ENCODE assay signal across 1 cellular context in genomic region chr19:58395979-58396627, GRCh38.
TF ChIP-seq lines count a peak whose summit lies in the region.

No MANE protein-coding gene starts in this region.

TF ChIP-seq in WTC11, 78 proteins besides CTCF, POLR2A, EP300 and RAD21 (continued from another document):
- TF ChIP-seq PRDM15 (CRISPR knock-in tag; IDR thresholded peaks at IDR 0.05), result peak; percentile 32; the same call in 1 of the 2 replicates
- TF ChIP-seq, protein P1, sequence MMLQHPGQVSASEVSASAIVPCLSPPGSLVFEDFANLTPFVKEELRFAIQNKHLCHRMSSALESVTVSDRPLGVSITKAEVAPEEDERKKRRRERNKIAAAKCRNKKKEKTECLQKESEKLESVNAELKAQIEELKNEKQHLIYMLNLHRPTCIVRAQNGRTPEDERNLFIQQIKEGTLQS (CRISPR knock-in tag; conservative IDR thresholded peaks at IDR 0.05), result no peak
- peak; percentile 58; the same call in 1 of the 2 replicates for TF ChIP-seq ZNF263 (CRISPR knock-in tag; IDR thresholded peaks at IDR 0.05; ENCODE audit: low read depth)
- TF ChIP-seq ETV6 (CRISPR knock-in tag; IDR thresholded peaks at IDR 0.05), result peak; percentile 52; the same call in 1 of the 2 replicates
- TF ChIP-seq, protein P2, sequence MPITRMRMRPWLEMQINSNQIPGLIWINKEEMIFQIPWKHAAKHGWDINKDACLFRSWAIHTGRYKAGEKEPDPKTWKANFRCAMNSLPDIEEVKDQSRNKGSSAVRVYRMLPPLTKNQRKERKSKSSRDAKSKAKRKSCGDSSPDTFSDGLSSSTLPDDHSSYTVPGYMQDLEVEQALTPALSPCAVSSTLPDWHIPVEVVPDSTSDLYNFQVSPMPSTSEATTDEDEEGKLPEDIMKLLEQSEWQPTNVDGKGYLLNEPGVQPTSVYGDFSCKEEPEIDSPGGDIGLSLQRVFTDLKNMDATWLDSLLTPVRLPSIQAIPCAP (CRISPR knock-in tag; IDR thresholded peaks at IDR 0.05), result 0 out of 2 replicates have a peak, but pooled peaks have one; percentile 50
- TF ChIP-seq ZNF671 (CRISPR knock-in tag; IDR thresholded peaks at IDR 0.05), result peak; percentile 75; the same call in 1 of the 2 replicates
- peak; percentile 87 for TF ChIP-seq NFATC4 (CRISPR knock-in tag; IDR thresholded peaks at IDR 0.05)
- TF ChIP-seq NR1H2 (CRISPR knock-in tag; IDR thresholded peaks at IDR 0.05), result no peak
- TF ChIP-seq, protein P3, sequence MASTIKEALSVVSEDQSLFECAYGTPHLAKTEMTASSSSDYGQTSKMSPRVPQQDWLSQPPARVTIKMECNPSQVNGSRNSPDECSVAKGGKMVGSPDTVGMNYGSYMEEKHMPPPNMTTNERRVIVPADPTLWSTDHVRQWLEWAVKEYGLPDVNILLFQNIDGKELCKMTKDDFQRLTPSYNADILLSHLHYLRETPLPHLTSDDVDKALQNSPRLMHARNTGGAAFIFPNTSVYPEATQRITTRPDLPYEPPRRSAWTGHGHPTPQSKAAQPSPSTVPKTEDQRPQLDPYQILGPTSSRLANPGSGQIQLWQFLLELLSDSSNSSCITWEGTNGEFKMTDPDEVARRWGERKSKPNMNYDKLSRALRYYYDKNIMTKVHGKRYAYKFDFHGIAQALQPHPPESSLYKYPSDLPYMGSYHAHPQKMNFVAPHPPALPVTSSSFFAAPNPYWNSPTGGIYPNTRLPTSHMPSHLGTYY (CRISPR knock-in tag; IDR thresholded peaks at IDR 0.05), result no peak
- TF ChIP-seq KAT7 (CRISPR knock-in tag; IDR thresholded peaks at IDR 0.05; ENCODE audit: borderline replicate concordance), result 0 out of 2 replicates have a peak, but pooled peaks have one; percentile 67
- TF ChIP-seq JUN (CRISPR knock-in tag; IDR thresholded peaks at IDR 0.05), result peak; percentile 35; the same call in 1 of the 2 replicates
- peak; percentile 91; the same call in 1 of the 2 replicates for TF ChIP-seq ZNF416 (CRISPR knock-in tag; IDR thresholded peaks at IDR 0.05)
- no peak for TF ChIP-seq SP1 (CRISPR knock-in tag; conservative IDR thresholded peaks at IDR 0.05)
- TF ChIP-seq, protein P4, sequence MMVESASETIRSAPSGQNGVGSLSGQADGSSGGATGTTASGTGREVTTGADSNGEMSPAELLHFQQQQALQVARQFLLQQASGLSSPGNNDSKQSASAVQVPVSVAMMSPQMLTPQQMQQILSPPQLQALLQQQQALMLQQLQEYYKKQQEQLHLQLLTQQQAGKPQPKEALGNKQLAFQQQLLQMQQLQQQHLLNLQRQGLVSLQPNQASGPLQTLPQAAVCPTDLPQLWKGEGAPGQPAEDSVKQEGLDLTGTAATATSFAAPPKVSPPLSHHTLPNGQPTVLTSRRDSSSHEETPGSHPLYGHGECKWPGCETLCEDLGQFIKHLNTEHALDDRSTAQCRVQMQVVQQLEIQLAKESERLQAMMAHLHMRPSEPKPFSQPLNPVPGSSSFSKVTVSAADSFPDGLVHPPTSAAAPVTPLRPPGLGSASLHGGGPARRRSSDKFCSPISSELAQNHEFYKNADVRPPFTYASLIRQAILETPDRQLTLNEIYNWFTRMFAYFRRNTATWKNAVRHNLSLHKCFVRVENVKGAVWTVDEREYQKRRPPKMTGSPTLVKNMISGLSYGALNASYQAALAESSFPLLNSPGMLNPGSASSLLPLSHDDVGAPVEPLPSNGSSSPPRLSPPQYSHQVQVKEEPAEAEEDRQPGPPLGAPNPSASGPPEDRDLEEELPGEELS (CRISPR knock-in tag; IDR thresholded peaks at IDR 0.05), result peak; percentile 32; the same call in 1 of the 2 replicates
- peak; percentile 27; the same call in 1 of the 2 replicates for TF ChIP-seq ESRRA (CRISPR knock-in tag; IDR thresholded peaks at IDR 0.05; ENCODE audit: borderline replicate concordance)
- peak; percentile 40; the same call in 1 of the 2 replicates for TF ChIP-seq MAX (CRISPR knock-in tag; IDR thresholded peaks at IDR 0.05)
- peak; percentile 74; the same call in 1 of the 2 replicates for TF ChIP-seq EMX1 (CRISPR knock-in tag; IDR thresholded peaks at IDR 0.05)
